Comparison of ENCODE assay signal across 23 cellular contexts in genomic region chr9:100586093-100586492, GRCh38. TPM values are rescaled to one million over a fixed set of nuclear protein-coding genes. Genes with fewer than 3 reads are reported as not detected.
DNase-seq lines count a peak whose midpoint lies in the region; ATAC-seq and TF ChIP-seq lines count a peak whose summit lies in the region.
"Had no signal": no experiment of that assay in that cellular context is flagged by ENCODE, and none has a peak within 500 bp of the region (broad histone marks: within the 10 kb centered on the region; RNA-seq: fewer than 3 reads in every experiment).

No MANE protein-coding gene starts in this region.

- DNase-seq in foreskin keratinocyte (no peak), right lobe of liver (no peak)
- DNase-seq in naive thymus-derived CD4-positive, alpha-beta T cell, result no peak
- DNase-seq: AML-193; CD4-positive, alpha-beta T cell; GOT3; HCEC 1CT; NCI-H1048; NCI-H1417; NCI-H1694; NCI-H2081; NCI-H2227 treated with DMSO at 0.1 percent for 48 hours; NCI-H526 treated with DMSO at 0.1 percent for 48 hours; SHP77 treated with DMSO at 0.1 percent for 48 hours; SK-N-SH; T-helper 17 cell had no signal

- no peak overlapping the region for H3K27ac Mint-ChIP-seq in naive thymus-derived CD4-positive, alpha-beta T cell
- H3K27ac Mint-ChIP-seq: CD4-positive, alpha-beta T cell; T-helper 17 cell had no signal

- TF ChIP-seq CTCF in foreskin keratinocyte (conservative IDR thresholded peaks at IDR 0.05), result no peak
- TF ChIP-seq CTCF in right lobe of liver (IDR thresholded peaks at IDR 0.05), result no peak

- no peaks in the 10 kb centered on the region for H3K36me3 Mint-ChIP-seq in naive thymus-derived CD4-positive, alpha-beta T cell

- POLR2A ChIA-PET in naive thymus-derived CD4-positive, alpha-beta T cell (lab: Charles Lee), result no interaction called here

- no peak overlapping the region for H3K27ac ChIP-seq in foreskin keratinocyte
- H3K27ac ChIP-seq in right lobe of liver, result no peak overlapping the region
- H3K27ac ChIP-seq in naive thymus-derived CD4-positive, alpha-beta T cell (ENCODE audit: low read depth, low read length), result no peak overlapping the region
- H3K27ac ChIP-seq: BLaER1 treated with 17β-estradiol and CSF1 and Interleukin-3, amounts not matched to agents 10 nM and 100 nM had no signal

- ATAC-seq in GM18868 (IDR thresholded peaks at IDR 0.05; ENCODE audit: unreplicated experiment) (peak; percentile 75), HG03432 (IDR thresholded peaks at IDR 0.05; ENCODE audit: unreplicated experiment) (peak; percentile 55), foreskin keratinocyte (peak; percentile 71), GM18870 (IDR thresholded peaks at IDR 0.05; ENCODE audit: unreplicated experiment) (no peak), GM21576 (IDR thresholded peaks at IDR 0.05; ENCODE audit: unreplicated experiment) (no peak), right lobe of liver (no peak)
- ATAC-seq in naive thymus-derived CD4-positive, alpha-beta T cell, result no peak
- ATAC-seq: A549, Panc1, T-helper 17 cell had no signal

- no peaks in the 10 kb centered on the region for H3K36me3 ChIP-seq in right lobe of liver
- no peaks in the 10 kb centered on the region for H3K36me3 ChIP-seq in naive thymus-derived CD4-positive, alpha-beta T cell (ENCODE audit: control insufficient read depth in 2 of 3, insufficient read depth in 3 of 3, low read length in 3 of 3)

- CTCF ChIA-PET in naive thymus-derived CD4-positive, alpha-beta T cell (lab: Charles Lee), result no interaction called here

- H3K4me1 ChIP-seq in foreskin keratinocyte, result no peaks in the 10 kb centered on the region
- no peaks in the 10 kb centered on the region for H3K4me1 ChIP-seq in right lobe of liver
- H3K4me1 ChIP-seq in naive thymus-derived CD4-positive, alpha-beta T cell (ENCODE audit: control insufficient read depth in 2 of 2, insufficient read depth in 2 of 2, low read length in 2 of 2), result no peaks in the 10 kb centered on the region

- H3K4me3 ChIP-seq in right lobe of liver, result no peak overlapping the region
- no peak overlapping the region for H3K4me3 ChIP-seq in naive thymus-derived CD4-positive, alpha-beta T cell (ENCODE audit: low read length)
- H3K4me3 ChIP-seq: A549; BLaER1 treated with 17β-estradiol and CSF1 and Interleukin-3, amounts not matched to agents 10 nM and 100 nM had no signal

- H3K9me3 ChIP-seq in right lobe of liver, result no peaks in the 10 kb centered on the region
- no peaks in the 10 kb centered on the region for H3K9me3 ChIP-seq in naive thymus-derived CD4-positive, alpha-beta T cell (ENCODE audit: control insufficient read depth in 2 of 3, low read length in 3 of 3)
- H3K9me3 ChIP-seq: A549; BLaER1 treated with 17β-estradiol and CSF1 and Interleukin-3, amounts not matched to agents 10 nM and 100 nM; SK-N-SH had no signal

- WGBS in right lobe of liver (ENCODE audit: insufficient coverage, low coverage, low lambda C conversion rate, missing lambda C conversion rate), result 90% methylated on average over 7 of the region's 7 CpGs

- H3K27me3 Mint-ChIP-seq in naive thymus-derived CD4-positive, alpha-beta T cell, result peaks cover 0 to 3% (median 0%) of the 10 kb centered on the region in 5 donors
- H3K27me3 Mint-ChIP-seq: CD4-positive, alpha-beta T cell had no signal

- no peak overlapping the region for H3K4me3 Mint-ChIP-seq in naive thymus-derived CD4-positive, alpha-beta T cell
- H3K4me3 Mint-ChIP-seq: CD4-positive, alpha-beta T cell; T-helper 17 cell had no signal

- no peaks in the 10 kb centered on the region for H3K4me1 Mint-ChIP-seq in naive thymus-derived CD4-positive, alpha-beta T cell
- H3K4me1 Mint-ChIP-seq: T-helper 17 cell had no signal

- TF ChIP-seq POLR2A in right lobe of liver (IDR thresholded peaks at IDR 0.05), result no peak

- intact Hi-C loops in right lobe of liver (cut with DNase I), result no loop called here
- intact Hi-C loops in naive thymus-derived CD4-positive, alpha-beta T cell (cut with micrococcal nuclease), result no loop called here

- no peaks in the 10 kb centered on the region for H3K9me3 Mint-ChIP-seq in naive thymus-derived CD4-positive, alpha-beta T cell
- H3K9me3 Mint-ChIP-seq: CD4-positive, alpha-beta T cell had no signal

- no peaks in the 10 kb centered on the region for H3K27me3 ChIP-seq in foreskin keratinocyte
- H3K27me3 ChIP-seq in right lobe of liver, result no peaks in the 10 kb centered on the region
- no peaks in the 10 kb centered on the region for H3K27me3 ChIP-seq in naive thymus-derived CD4-positive, alpha-beta T cell (ENCODE audit: control insufficient read depth in 2 of 2, insufficient read depth in 2 of 2, low read length in 2 of 2)
- H3K27me3 ChIP-seq: BLaER1 treated with 17β-estradiol and CSF1 and Interleukin-3, amounts not matched to agents 10 nM and 100 nM had no signal

RNA-seq across cellular contexts. Expression of gene CAVIN4, which starts 8.2 kb away (rescaled TPM):
- total RNA-seq in foreskin keratinocyte, result 0.61 and 0.67 TPM in 2 replicates
- polyA plus RNA-seq in foreskin keratinocyte, result 0.25 and 0.29 TPM in 2 replicates
- total RNA-seq in right lobe of liver, result under 1 TPM in 4 of 6 experiments, not detected in 2; 0.12 to 0.19 (median 0.14) TPM
- under 1 TPM in 2 of 5 experiments, not detected in 3; 0.07 to 0.13 TPM for total RNA-seq in naive thymus-derived CD4-positive, alpha-beta T cell
- polyA plus RNA-seq in naive thymus-derived CD4-positive, alpha-beta T cell, result not detected

Comparison
In these comparisons a context has a peak if more than half of its experiments do, and no peak if none do; other contexts are left out.
1. ATAC-seq: peak in GM18868 (single experiment), HG03432 (single experiment) and foreskin keratinocyte (single experiment); none in GM18870 (single experiment), GM21576 (single experiment), right lobe of liver (0 of 4) and naive thymus-derived CD4-positive, alpha-beta T cell (single experiment).